In genomic region chr5:120382813-120383212, GRCh38 we compare ENCODE assay signal across 14 cellular contexts.
DNase-seq lines count a peak whose midpoint lies in the region; ATAC-seq lines count a peak whose summit lies in the region.
"Had no signal": no experiment of that assay in that cellular context is flagged by ENCODE, and none has a peak within 500 bp of the region (broad histone marks: within the 10 kb centered on the region; RNA-seq: fewer than 3 reads in every experiment).

No MANE protein-coding gene starts in this region.

- no peak overlapping the region for H3K4me3 ChIP-seq in GM23248
- H3K4me3 ChIP-seq: GM23338 had no signal

- WGBS in GM23248 (ENCODE audit: low coverage in 1 of 2, low lambda C conversion rate in 2 of 2, missing lambda C conversion rate in 2 of 2), 2 experiments, result 97 to 98% methylated on average over 2 of the region's 2 CpGs

- ATAC-seq in HG03045 (IDR thresholded peaks at IDR 0.05; ENCODE audit: unreplicated experiment), result no peak
- ATAC-seq: CD8-positive, alpha-beta T cell; GM23338; HepG2 had no signal

- H2AFZ ChIP-seq in GM23248, result no peak overlapping the region
- H2AFZ ChIP-seq: GM23338 had no signal

- H3K4me1 ChIP-seq in GM23248 (ENCODE audit: insufficient read depth), result peaks cover 11% of the 10 kb centered on the region
- H3K4me1 ChIP-seq: Caco-2 had no signal

- in situ Hi-C loops in GM23248 (cut with MboI), result no loop called here

- peaks cover 6% of the 10 kb centered on the region for H3F3A ChIP-seq in GM23248 (ENCODE audit: insufficient read depth)

- H3K4me2 ChIP-seq in GM23248 (ENCODE audit: unreplicated experiment), result no peak overlapping the region
- H3K4me2 ChIP-seq: GM23338 had no signal

- DNase-seq in AG20443 (ENCODE audit: low spot score), result peak; percentile 13
- peak; percentile 4 for DNase-seq in GM23248
- DNase-seq in astrocyte of the hippocampus (ENCODE audit: low read depth, low spot score), result peak; percentile 39
- peak; percentile 71 for DNase-seq in iris pigment epithelial cell (ENCODE audit: low read depth)
- DNase-seq in activated T-cell treated with anti-CD3 and anti-CD28 coated beads, Interleukin-2, amount 50 U/mL, for 1 hour, result no peak
- no peak for DNase-seq in LoVo (ENCODE audit: low spot score)
- DNase-seq in DMS153 (lab: John Stamatoyannopoulos, UW), result no peak
- DNase-seq: Caco-2; CD8-positive, alpha-beta T cell; DMS53; H7 had no signal

- no peaks in the 10 kb centered on the region for H3K9me3 ChIP-seq in GM23248 (ENCODE audit: low read depth)
- H3K9me3 ChIP-seq: Caco-2 had no signal

- no peaks in the 10 kb centered on the region for H3K27me3 ChIP-seq in GM23248 (replicated peaks; ENCODE audit: insufficient read depth)

- no peak overlapping the region for H3K27ac ChIP-seq in GM23248

- H4K20me1 ChIP-seq in GM23248 (ENCODE audit: insufficient read depth), result no peaks in the 10 kb centered on the region

- no peaks in the 10 kb centered on the region for H3K79me2 ChIP-seq in GM23248 (ENCODE audit: insufficient read depth)

- H3K9ac ChIP-seq in GM23248, result no peak overlapping the region

- H3K36me3 ChIP-seq in GM23248 (ENCODE audit: low read depth), result no peaks in the 10 kb centered on the region

- no peaks in the 10 kb centered on the region; the same call in 1 of the 2 replicates for H3K9me2 ChIP-seq in GM23248 (ENCODE audit: insufficient read depth)

Comparison
In these comparisons a context has a peak if more than half of its experiments do, and no peak if none do; other contexts are left out.
1. DNase-seq: peak in AG20443 (single experiment), GM23248 (single experiment), astrocyte of the hippocampus (single experiment) and iris pigment epithelial cell (single experiment); none in activated T-cell treated with anti-CD3 and anti-CD28 coated beads, Interleukin-2, amount 50 U/mL, for 1 hour (single experiment), LoVo (single experiment) and DMS153 (single experiment).